ENCODE assay signal across 18 cellular contexts in genomic region chr5:71809446-71809845, GRCh38.
DNase-seq lines count a peak whose midpoint lies in the region; ATAC-seq and TF ChIP-seq lines count a peak whose summit lies in the region.
"Had no signal": no experiment of that assay in that cellular context is flagged by ENCODE, and none has a peak within 500 bp of the region (broad histone marks: within the 10 kb centered on the region; RNA-seq: fewer than 3 reads in every experiment).

No MANE protein-coding gene starts in this region.

- H3K9me3 Mint-ChIP-seq in neural progenitor cell: no peaks in the 10 kb centered on the region

- H3K27ac ChIP-seq in right atrium auricular region: peak overlapping the region; percentile 61 to 85
- H3K27ac ChIP-seq in left ventricle myocardium inferior (replicated peaks): no peak overlapping the region
- peak overlapping the region in 1 of 2 experiments; percentile 64; a peak in 2 of 4 replicates for H3K27ac ChIP-seq in SK-N-SH (ENCODE audit: low read depth in 2 of 2, low read length in 1 of 2)
- H3K27ac ChIP-seq in neural progenitor cell: no peak overlapping the region
- H3K27ac ChIP-seq in A673 (ENCODE audit: low read depth, low read length, poor library complexity, severe bottlenecking): no peak overlapping the region
- H3K27ac ChIP-seq: A549, C4-2B, SK-N-MC had no signal

- H2AFZ ChIP-seq in SK-N-SH (ENCODE audit: low read depth) (no peak overlapping the region), neural progenitor cell (replicated peaks) (peak overlapping the region; percentile 82)

- H3K36me3 ChIP-seq in right atrium auricular region (no peaks in the 10 kb centered on the region), left ventricle myocardium inferior (no peaks in the 10 kb centered on the region), SK-N-SH (replicated peaks in 1 of 2; ENCODE audit: control insufficient read depth in 1 of 2, insufficient read depth in 2 of 2, low read length in 1 of 2) (no peaks in the 10 kb centered on the region), neural progenitor cell (no peaks in the 10 kb centered on the region), A673 (ENCODE audit: insufficient read depth, low read length, poor library complexity, severe bottlenecking) (no peaks in the 10 kb centered on the region)

- peaks cover 0 to 8% of the 10 kb centered on the region in 2 donors for H3K4me1 ChIP-seq in right atrium auricular region
- peaks cover 10% of the 10 kb centered on the region for H3K4me1 ChIP-seq in left ventricle myocardium inferior
- peaks cover 5 to 14% of the 10 kb centered on the region in 2 experiments; a peak in 2 of 4 replicates for H3K4me1 ChIP-seq in SK-N-SH (ENCODE audit: control insufficient read depth in 1 of 2, insufficient read depth in 2 of 2, low read depth in 1 of 2, low read length in 1 of 2)
- H3K4me1 ChIP-seq in neural progenitor cell: peaks cover 15% of the 10 kb centered on the region
- no peaks in the 10 kb centered on the region for H3K4me1 ChIP-seq in A673 (ENCODE audit: insufficient read depth, low read length, poor library complexity, severe bottlenecking)
- H3K4me1 ChIP-seq: A549 had no signal

- no peak for TF ChIP-seq CTCF in right atrium auricular region (IDR thresholded peaks at IDR 0.05)
- TF ChIP-seq CTCF in left ventricle myocardium inferior (IDR thresholded peaks at IDR 0.05; ENCODE audit: borderline replicate concordance): no peak
- TF ChIP-seq CTCF in SK-N-SH (IDR thresholded peaks at IDR 0.05): no peak
- no peak for TF ChIP-seq CTCF in neural progenitor cell (IDR thresholded peaks at IDR 0.05)
- TF ChIP-seq CTCF in A673 (conservative IDR thresholded peaks at IDR 0.05; ENCODE audit: low read depth, low read length): no peak

- no peak overlapping the region for H3K27ac Mint-ChIP-seq in neural progenitor cell

- no peaks in the 10 kb centered on the region for H3K36me3 Mint-ChIP-seq in neural progenitor cell

- TF ChIP-seq RAD21 in SK-N-SH (IDR thresholded peaks at IDR 0.05; ENCODE audit: low read length): no peak

- intact Hi-C loops in left ventricle myocardium inferior (cut with micrococcal nuclease): no loop called here
- intact Hi-C loops in A673 (cut with micrococcal nuclease; ENCODE audit: unreplicated experiment): no loop called here

- H3K4me3 Mint-ChIP-seq in neural progenitor cell: no peak overlapping the region

- H4K20me1 ChIP-seq in SK-N-SH (ENCODE audit: insufficient read depth) (no peaks in the 10 kb centered on the region), neural progenitor cell (ENCODE audit: low read depth) (no peaks in the 10 kb centered on the region)

- no peak for ATAC-seq in GM21381 (IDR thresholded peaks at IDR 0.05; ENCODE audit: unreplicated experiment)
- ATAC-seq: A549, HCT116, K562 had no signal

- H3K4me1 Mint-ChIP-seq in neural progenitor cell: peaks cover 50% of the 10 kb centered on the region

- no peaks in the 10 kb centered on the region for H3K27me3 ChIP-seq in right atrium auricular region
- H3K27me3 ChIP-seq in left ventricle myocardium inferior (ENCODE audit: low read depth): no peaks in the 10 kb centered on the region
- H3K27me3 ChIP-seq in SK-N-SH (ENCODE audit: insufficient read depth): no peaks in the 10 kb centered on the region
- H3K27me3 ChIP-seq in neural progenitor cell: no peaks in the 10 kb centered on the region
- peaks cover 33% of the 10 kb centered on the region for H3K27me3 ChIP-seq in A673 (replicated peaks; ENCODE audit: insufficient read depth, low read depth, low read length, poor library complexity)

- TF ChIP-seq EP300 in SK-N-SH (IDR thresholded peaks at IDR 0.05; ENCODE audit: borderline replicate concordance in 1 of 2, low read depth in 1 of 2, low read length in 1 of 2): no peak

- BruUV-seq in A673 (replicated peaks; lab: Mats Ljungman, UMichigan): no TSS peak

- H3K79me2 ChIP-seq in SK-N-SH (ENCODE audit: insufficient read depth): no peaks in the 10 kb centered on the region
- H3K79me2 ChIP-seq in neural progenitor cell (ENCODE audit: low read depth): no peaks in the 10 kb centered on the region

- peak overlapping the region; percentile 44; the same call in 1 of the 2 replicates for H3K4me2 ChIP-seq in SK-N-SH
- no peak overlapping the region for H3K4me2 ChIP-seq in neural progenitor cell
- H3K4me2 ChIP-seq: A549 had no signal

- 9% methylated on average over 2 of the region's 2 CpGs for WGBS in SK-N-SH (ENCODE audit: low lambda C conversion rate)

- POLR2A ChIA-PET in SK-N-SH (lab: Yijun Ruan, JAX): no interaction called here
- POLR2A ChIA-PET in A673 (lab: Charles Lee; ENCODE audit: low non-redundant PET): no interaction called here

- H3K4me3 ChIP-seq in right atrium auricular region (no peak overlapping the region), left ventricle myocardium inferior (no peak overlapping the region), SK-N-SH (ENCODE audit: low read depth in 2 of 2, low read length in 1 of 2) (no peak overlapping the region), neural progenitor cell (no peak overlapping the region), A673 (ENCODE audit: low read depth, low read length, poor library complexity, severe bottlenecking) (no peak overlapping the region)
- H3K4me3 ChIP-seq: A549, K562, SK-N-MC had no signal

- H3K9me2 ChIP-seq in SK-N-SH: no peaks in the 10 kb centered on the region

- H3F3A ChIP-seq in SK-N-SH (replicated peaks; ENCODE audit: insufficient read depth) (no peaks in the 10 kb centered on the region), neural progenitor cell (ENCODE audit: low read depth) (peaks cover 6% of the 10 kb centered on the region)

- CTCF ChIA-PET in SK-N-SH (lab: Yijun Ruan, JAX): interaction anchor here (0.8 to 1.5 kb wide), 3 partner anchors 27 to 436 kb away, joined by 3 to 4 read pairs (median 3); no protein-coding TSS in a partner anchor
- CTCF ChIA-PET in A673 (lab: Charles Lee): no interaction called here

- H3K27me3 Mint-ChIP-seq in neural progenitor cell (ENCODE audit: insufficient read depth, low read depth): peaks cover 2% of the 10 kb centered on the region

- DNase-seq in right atrium auricular region (ENCODE audit: low spot score) (no peak), left ventricle myocardium inferior (no peak), SK-N-SH (peak; percentile 27), neural progenitor cell (ENCODE audit: low spot score) (no peak), A673 (ENCODE audit: low spot score) (no peak), retina (no peak)
- DNase-seq: DMS79, MV-4-11, NCI-H1417 treated with DMSO at 0.1 percent for 48 hours, NCI-H2029, NCI-H2171, T-helper 1 cell had no signal

- H3K9ac ChIP-seq in SK-N-SH (no peak overlapping the region), neural progenitor cell (no peak overlapping the region)

- H3K9me3 ChIP-seq in right atrium auricular region: no peaks in the 10 kb centered on the region
- H3K9me3 ChIP-seq in left ventricle myocardium inferior (replicated peaks): no peaks in the 10 kb centered on the region
- H3K9me3 ChIP-seq in SK-N-SH: no peaks in the 10 kb centered on the region
- no peaks in the 10 kb centered on the region for H3K9me3 ChIP-seq in neural progenitor cell (ENCODE audit: low read depth)
- H3K9me3 ChIP-seq in A673 (ENCODE audit: low read depth, low read length, poor library complexity, severe bottlenecking): no peaks in the 10 kb centered on the region
- H3K9me3 ChIP-seq: A549 had no signal

TF ChIP-seq in SK-N-SH, 30 proteins besides CTCF, POLR2A, EP300 and RAD21:
- TF ChIP-seq POLR2AphosphoS5 (IDR thresholded peaks at IDR 0.05; ENCODE audit: low read depth, low read length) (no peak), PBX3 (IDR thresholded peaks at IDR 0.05) (no peak), FOSL2 (IDR thresholded peaks at IDR 0.05; ENCODE audit: borderline replicate concordance, low read depth) (0 out of 2 replicates have a peak, but pooled peaks have one; percentile 26), SMC3 (IDR thresholded peaks at IDR 0.05; ENCODE audit: low read depth, low read length) (no peak), JUND (IDR thresholded peaks at IDR 0.05) (0 out of 2 replicates have a peak, but pooled peaks have one; percentile 27)

Comparison
In these comparisons a context has a peak if more than half of its experiments do, and no peak if none do; other contexts are left out.
1. H3K27ac ChIP-seq: peak in right atrium auricular region (2 of 2); none in left ventricle myocardium inferior (single experiment), neural progenitor cell (single experiment) and A673 (single experiment).